ENCODE assay signal across 18 cellular contexts in the genomic region with DNA sequence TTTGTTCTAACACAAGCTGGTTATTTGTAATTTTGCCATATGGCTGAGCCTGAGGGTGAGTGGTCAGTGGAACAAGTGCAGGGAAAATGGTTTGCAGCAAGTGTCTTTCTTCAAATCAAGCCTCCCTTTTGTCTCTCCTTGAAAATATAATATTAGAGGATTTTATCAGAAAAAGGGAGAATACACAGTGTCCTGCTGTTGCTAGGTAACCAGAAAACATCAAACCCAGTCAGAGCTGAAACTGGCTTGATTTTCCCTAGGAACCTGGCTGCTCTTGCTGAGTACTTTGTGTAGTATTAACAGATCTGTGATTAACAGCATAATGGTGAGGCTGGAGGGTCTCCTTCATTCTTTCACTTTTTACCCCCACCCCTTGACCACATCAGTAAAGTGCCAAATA.
DNase-seq lines count a peak whose midpoint lies in the region; ATAC-seq and TF ChIP-seq lines count a peak whose summit lies in the region.
"Had no signal": no experiment of that assay in that cellular context is flagged by ENCODE, and none has a peak within 500 bp of the region (broad histone marks: within the 10 kb centered on the region; RNA-seq: fewer than 3 reads in every experiment).

No MANE protein-coding gene starts in this region.

- ATAC-seq in body of pancreas (no peak), GM19397 (IDR thresholded peaks at IDR 0.05; ENCODE audit: unreplicated experiment) (no peak)
- ATAC-seq: activated T-helper 17 cell treated with anti-CD3 and anti-CD28 coated beads, Interleukin-2, amount 50 U/mL, for 72 hours; right lobe of liver; T-helper 17 cell had no signal

- peaks cover 15% of the 10 kb centered on the region for H3K4me1 ChIP-seq in body of pancreas
- H3K4me1 ChIP-seq in vagina = peaks cover 6% of the 10 kb centered on the region
- H3K4me1 ChIP-seq: right lobe of liver had no signal

- H3K9me3 ChIP-seq in body of pancreas (peaks cover 0 to 4% (median 0%) of the 10 kb centered on the region in 3 donors), vagina (no peaks in the 10 kb centered on the region)
- H3K9me3 ChIP-seq: neutrophil, right lobe of liver had no signal

- in situ Hi-C loops in ACHN (cut with HindIII; ENCODE audit: low pct_ligation_motif_present, low pct_unique_long_range_greater_than_20kb, low sequenced_read_pairs) (no loop called here), astrocyte of the spinal cord (cut with HindIII; ENCODE audit: low sequenced_read_pairs) (no loop called here)

- H3K36me3 ChIP-seq in body of pancreas (replicated peaks in 1 of 2; ENCODE audit: insufficient read depth in 1 of 2, low read depth in 2 of 2) (no peaks in the 10 kb centered on the region), vagina (peaks cover 0 to 15% of the 10 kb centered on the region in 2 donors)
- H3K36me3 ChIP-seq: neutrophil, right lobe of liver had no signal

- no peak for TF ChIP-seq CTCF in astrocyte of the spinal cord (IDR thresholded peaks at IDR 0.05; ENCODE audit: low read depth, low read length)
- TF ChIP-seq CTCF in body of pancreas (IDR thresholded peaks at IDR 0.05) = no peak
- no peak for TF ChIP-seq CTCF in vagina (IDR thresholded peaks at IDR 0.05)

- H3K27ac ChIP-seq in body of pancreas = peak overlapping the region in 2 of 4 donors; percentile 79 to 85
- H3K27ac ChIP-seq in vagina = no peak overlapping the region
- H3K27ac ChIP-seq: neutrophil, right lobe of liver had no signal

- DNase-seq in ACHN (peak; percentile 24), HT1080 (ENCODE audit: low read depth) (peak; percentile 27), astrocyte of the spinal cord (ENCODE audit: low read depth, low spot score) (peak; percentile 53), iris pigment epithelial cell (ENCODE audit: low read depth) (peak; percentile 43), body of pancreas (no peak), vagina (ENCODE audit: extremely low spot score in 2 of 2) (no peak), OCI-M2 (lab: John Stamatoyannopoulos, UW; ENCODE audit: unreplicated experiment) (no peak)
- DNase-seq: activated CD4-positive, CD25-positive, alpha-beta regulatory T cell; amniotic stem cell; cortex of kidney; head of caudate nucleus; midbrain; right lobe of liver; stimulated activated CD4-positive, alpha-beta T cell treated with anti-CD3 and anti-CD28 coated beads, Interleukin-1b, Interleukin-23, amount 100 ng/mL, for 48 hours; T-helper 17 cell had no signal

- no peak for TF ChIP-seq POLR2A in body of pancreas (IDR thresholded peaks at IDR 0.05)
- TF ChIP-seq POLR2A in vagina (IDR thresholded peaks at IDR 0.05) = no peak

- intact Hi-C loops in body of pancreas (cut with DNase I) = no loop called here
- intact Hi-C loops in vagina (cut with DNase I) = no loop called here

- no peak overlapping the region for H3K4me3 ChIP-seq in astrocyte of the spinal cord (ENCODE audit: low read depth, low read length)
- no peak overlapping the region for H3K4me3 ChIP-seq in body of pancreas
- no peak overlapping the region for H3K4me3 ChIP-seq in vagina
- H3K4me3 ChIP-seq: right lobe of liver had no signal

- H3K27me3 ChIP-seq in body of pancreas (no peaks in the 10 kb centered on the region), vagina (no peaks in the 10 kb centered on the region)
- H3K27me3 ChIP-seq: neutrophil, right lobe of liver had no signal

Comparison
In these comparisons a context has a peak if more than half of its experiments do, and no peak if none do; other contexts are left out.
1. DNase-seq: peak in ACHN (single experiment), HT1080 (single experiment), astrocyte of the spinal cord (single experiment) and iris pigment epithelial cell (single experiment); none in body of pancreas (0 of 4), vagina (0 of 2) and OCI-M2 (single experiment).